ENCODE assay signal across 1 cellular context in the genomic region with DNA sequence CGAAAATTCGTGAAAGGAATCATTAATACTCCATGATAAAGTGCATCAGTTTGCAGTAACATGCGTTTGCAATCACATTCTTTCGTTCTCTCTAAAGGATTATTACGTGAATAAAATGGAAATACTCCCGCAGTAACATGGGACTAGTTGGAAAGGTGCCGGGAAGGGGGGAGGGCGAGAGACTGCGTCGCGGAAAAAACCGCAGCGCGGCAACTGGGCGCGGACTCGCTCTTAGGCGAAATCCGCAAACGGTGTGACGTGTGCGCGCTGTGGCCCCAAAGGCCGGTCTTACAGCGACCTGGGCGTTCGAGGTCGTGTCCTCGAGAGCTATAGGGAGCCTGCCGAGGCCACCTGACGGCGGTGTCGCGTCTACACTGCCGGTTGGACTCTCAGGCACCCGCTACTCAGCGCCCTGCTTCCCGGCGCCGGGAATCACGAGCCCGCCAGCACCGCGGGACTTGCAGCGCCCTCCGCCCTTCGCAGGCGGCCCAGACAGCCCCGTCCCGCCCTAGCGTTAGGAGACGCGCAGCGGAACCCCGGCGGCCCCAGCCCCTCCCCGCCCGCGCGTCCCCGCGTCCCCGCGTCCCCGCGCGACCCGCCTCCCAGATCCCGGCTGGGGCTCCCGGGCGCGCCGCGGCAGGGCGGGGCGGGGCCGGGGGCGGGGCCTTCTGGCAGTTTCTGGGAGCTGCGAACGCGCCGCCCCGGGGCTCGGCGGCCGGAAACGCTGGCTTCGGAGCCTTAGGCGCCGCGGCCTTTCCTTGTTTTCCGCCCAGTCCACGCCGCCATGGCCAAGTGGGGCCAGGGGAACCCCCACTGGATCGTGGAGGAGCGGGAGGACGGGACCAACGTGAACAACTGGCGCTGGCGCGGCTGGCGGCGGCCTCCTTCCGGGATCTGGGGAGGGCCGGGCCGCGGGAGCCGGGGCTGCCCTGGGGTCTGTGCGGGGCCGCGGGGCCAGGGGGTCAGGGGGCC.
TF ChIP-seq lines count a peak whose summit lies in the region.

No MANE protein-coding gene starts in this region.

TF ChIP-seq in HepG2, 621 proteins besides CTCF, POLR2A, EP300 and RAD21 (continued from another document and continues in another):
- TF ChIP-seq, protein P1, sequence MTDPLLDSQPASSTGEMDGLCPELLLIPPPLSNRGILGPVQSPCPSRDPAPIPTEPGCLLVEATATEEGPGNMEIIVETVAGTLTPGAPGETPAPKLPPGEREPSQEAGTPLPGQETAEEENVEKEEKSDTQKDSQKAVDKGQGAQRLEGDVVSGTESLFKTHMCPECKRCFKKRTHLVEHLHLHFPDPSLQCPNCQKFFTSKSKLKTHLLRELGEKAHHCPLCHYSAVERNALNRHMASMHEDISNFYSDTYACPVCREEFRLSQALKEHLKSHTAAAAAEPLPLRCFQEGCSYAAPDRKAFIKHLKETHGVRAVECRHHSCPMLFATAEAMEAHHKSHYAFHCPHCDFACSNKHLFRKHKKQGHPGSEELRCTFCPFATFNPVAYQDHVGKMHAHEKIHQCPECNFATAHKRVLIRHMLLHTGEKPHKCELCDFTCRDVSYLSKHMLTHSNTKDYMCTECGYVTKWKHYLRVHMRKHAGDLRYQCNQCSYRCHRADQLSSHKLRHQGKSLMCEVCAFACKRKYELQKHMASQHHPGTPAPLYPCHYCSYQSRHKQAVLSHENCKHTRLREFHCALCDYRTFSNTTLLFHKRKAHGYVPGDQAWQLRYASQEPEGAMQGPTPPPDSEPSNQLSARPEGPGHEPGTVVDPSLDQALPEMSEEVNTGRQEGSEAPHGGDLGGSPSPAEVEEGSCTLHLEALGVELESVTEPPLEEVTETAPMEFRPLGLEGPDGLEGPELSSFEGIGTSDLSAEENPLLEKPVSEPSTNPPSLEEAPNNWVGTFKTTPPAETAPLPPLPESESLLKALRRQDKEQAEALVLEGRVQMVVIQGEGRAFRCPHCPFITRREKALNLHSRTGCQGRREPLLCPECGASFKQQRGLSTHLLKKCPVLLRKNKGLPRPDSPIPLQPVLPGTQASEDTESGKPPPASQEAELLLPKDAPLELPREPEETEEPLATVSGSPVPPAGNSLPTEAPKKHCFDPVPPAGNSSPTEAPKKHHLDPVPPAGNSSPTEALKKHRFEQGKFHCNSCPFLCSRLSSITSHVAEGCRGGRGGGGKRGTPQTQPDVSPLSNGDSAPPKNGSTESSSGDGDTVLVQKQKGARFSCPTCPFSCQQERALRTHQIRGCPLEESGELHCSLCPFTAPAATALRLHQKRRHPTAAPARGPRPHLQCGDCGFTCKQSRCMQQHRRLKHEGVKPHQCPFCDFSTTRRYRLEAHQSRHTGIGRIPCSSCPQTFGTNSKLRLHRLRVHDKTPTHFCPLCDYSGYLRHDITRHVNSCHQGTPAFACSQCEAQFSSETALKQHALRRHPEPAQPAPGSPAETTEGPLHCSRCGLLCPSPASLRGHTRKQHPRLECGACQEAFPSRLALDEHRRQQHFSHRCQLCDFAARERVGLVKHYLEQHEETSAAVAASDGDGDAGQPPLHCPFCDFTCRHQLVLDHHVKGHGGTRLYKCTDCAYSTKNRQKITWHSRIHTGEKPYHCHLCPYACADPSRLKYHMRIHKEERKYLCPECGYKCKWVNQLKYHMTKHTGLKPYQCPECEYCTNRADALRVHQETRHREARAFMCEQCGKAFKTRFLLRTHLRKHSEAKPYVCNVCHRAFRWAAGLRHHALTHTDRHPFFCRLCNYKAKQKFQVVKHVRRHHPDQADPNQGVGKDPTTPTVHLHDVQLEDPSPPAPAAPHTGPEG (CRISPR knock-in tag; IDR thresholded peaks at IDR 0.05) = peak; percentile 95
- TF ChIP-seq CREM (IDR thresholded peaks at IDR 0.05) (peak; percentile 66), CREM (CRISPR knock-in tag; IDR thresholded peaks at IDR 0.05) (no peak), ZNF660 (CRISPR knock-in tag; IDR thresholded peaks at IDR 0.05; ENCODE audit: borderline replicate concordance, low read depth) (no peak), ZNF292 (CRISPR knock-in tag; IDR thresholded peaks at IDR 0.05; ENCODE audit: borderline replicate concordance, low read depth) (peak; percentile 87; the same call in 1 of the 2 replicates), ZFP41 (CRISPR knock-in tag; IDR thresholded peaks at IDR 0.05; ENCODE audit: borderline replicate concordance) (no peak), MXI1 (IDR thresholded peaks at IDR 0.05; ENCODE audit: borderline replicate concordance, low read depth, low read length) (peak; percentile 69), ZNF136 (CRISPR knock-in tag; IDR thresholded peaks at IDR 0.05; ENCODE audit: low read depth) (peak; percentile 83; the same call in 1 of the 2 replicates), ZSCAN9 (CRISPR knock-in tag; IDR thresholded peaks at IDR 0.05; ENCODE audit: borderline replicate concordance) (peak; percentile 97), ZNF569 (CRISPR knock-in tag; IDR thresholded peaks at IDR 0.05; ENCODE audit: borderline replicate concordance) (peak; percentile 87; the same call in 1 of the 2 replicates), ZNF432 (CRISPR knock-in tag; IDR thresholded peaks at IDR 0.05; ENCODE audit: borderline replicate concordance) (no peak), NR1H2 (CRISPR knock-in tag; IDR thresholded peaks at IDR 0.05; ENCODE audit: borderline replicate concordance, low read depth) (peak; percentile 65; the same call in 1 of the 2 replicates), KLF12 (CRISPR knock-in tag; IDR thresholded peaks at IDR 0.05; ENCODE audit: borderline replicate concordance) (no peak), ZBTB20 (CRISPR knock-in tag; IDR thresholded peaks at IDR 0.05; ENCODE audit: borderline replicate concordance, low read depth) (peak; percentile 61), ZNF556 (CRISPR knock-in tag; IDR thresholded peaks at IDR 0.05; ENCODE audit: borderline replicate concordance) (peak; percentile 88; the same call in 1 of the 2 replicates), ATM (IDR thresholded peaks at IDR 0.05; ENCODE audit: borderline replicate concordance) (no peak), KDM5A (IDR thresholded peaks at IDR 0.05; ENCODE audit: borderline replicate concordance, low read length) (peak; percentile 67; the same call in 1 of the 2 replicates)
- TF ChIP-seq, protein P2, sequence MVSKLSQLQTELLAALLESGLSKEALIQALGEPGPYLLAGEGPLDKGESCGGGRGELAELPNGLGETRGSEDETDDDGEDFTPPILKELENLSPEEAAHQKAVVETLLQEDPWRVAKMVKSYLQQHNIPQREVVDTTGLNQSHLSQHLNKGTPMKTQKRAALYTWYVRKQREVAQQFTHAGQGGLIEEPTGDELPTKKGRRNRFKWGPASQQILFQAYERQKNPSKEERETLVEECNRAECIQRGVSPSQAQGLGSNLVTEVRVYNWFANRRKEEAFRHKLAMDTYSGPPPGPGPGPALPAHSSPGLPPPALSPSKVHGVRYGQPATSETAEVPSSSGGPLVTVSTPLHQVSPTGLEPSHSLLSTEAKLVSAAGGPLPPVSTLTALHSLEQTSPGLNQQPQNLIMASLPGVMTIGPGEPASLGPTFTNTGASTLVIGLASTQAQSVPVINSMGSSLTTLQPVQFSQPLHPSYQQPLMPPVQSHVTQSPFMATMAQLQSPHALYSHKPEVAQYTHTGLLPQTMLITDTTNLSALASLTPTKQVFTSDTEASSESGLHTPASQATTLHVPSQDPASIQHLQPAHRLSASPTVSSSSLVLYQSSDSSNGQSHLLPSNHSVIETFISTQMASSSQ (IDR thresholded peaks at IDR 0.05; ENCODE audit: low read depth) = no peak
- TF ChIP-seq, protein P2 (CRISPR knock-in tag; IDR thresholded peaks at IDR 0.05; ENCODE audit: borderline replicate concordance) = peak; percentile 75
- TF ChIP-seq, protein P3, sequence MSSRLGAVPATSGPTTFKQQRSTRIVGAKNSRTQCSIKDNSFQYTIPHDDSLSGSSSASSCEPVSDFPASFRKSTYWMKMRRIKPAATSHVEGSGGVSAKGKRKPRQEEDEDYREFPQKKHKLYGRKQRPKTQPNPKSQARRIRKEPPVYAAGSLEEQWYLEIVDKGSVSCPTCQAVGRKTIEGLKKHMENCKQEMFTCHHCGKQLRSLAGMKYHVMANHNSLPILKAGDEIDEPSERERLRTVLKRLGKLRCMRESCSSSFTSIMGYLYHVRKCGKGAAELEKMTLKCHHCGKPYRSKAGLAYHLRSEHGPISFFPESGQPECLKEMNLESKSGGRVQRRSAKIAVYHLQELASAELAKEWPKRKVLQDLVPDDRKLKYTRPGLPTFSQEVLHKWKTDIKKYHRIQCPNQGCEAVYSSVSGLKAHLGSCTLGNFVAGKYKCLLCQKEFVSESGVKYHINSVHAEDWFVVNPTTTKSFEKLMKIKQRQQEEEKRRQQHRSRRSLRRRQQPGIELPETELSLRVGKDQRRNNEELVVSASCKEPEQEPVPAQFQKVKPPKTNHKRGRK (CRISPR knock-in tag; IDR thresholded peaks at IDR 0.05) = no peak
- TF ChIP-seq, protein P4, sequence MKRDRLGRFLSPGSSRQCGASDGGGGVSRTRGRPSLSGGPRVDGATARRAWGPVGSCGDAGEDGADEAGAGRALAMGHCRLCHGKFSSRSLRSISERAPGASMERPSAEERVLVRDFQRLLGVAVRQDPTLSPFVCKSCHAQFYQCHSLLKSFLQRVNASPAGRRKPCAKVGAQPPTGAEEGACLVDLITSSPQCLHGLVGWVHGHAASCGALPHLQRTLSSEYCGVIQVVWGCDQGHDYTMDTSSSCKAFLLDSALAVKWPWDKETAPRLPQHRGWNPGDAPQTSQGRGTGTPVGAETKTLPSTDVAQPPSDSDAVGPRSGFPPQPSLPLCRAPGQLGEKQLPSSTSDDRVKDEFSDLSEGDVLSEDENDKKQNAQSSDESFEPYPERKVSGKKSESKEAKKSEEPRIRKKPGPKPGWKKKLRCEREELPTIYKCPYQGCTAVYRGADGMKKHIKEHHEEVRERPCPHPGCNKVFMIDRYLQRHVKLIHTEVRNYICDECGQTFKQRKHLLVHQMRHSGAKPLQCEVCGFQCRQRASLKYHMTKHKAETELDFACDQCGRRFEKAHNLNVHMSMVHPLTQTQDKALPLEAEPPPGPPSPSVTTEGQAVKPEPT (CRISPR knock-in tag; IDR thresholded peaks at IDR 0.05; ENCODE audit: low read depth) = no peak
- TF ChIP-seq, protein P5, sequence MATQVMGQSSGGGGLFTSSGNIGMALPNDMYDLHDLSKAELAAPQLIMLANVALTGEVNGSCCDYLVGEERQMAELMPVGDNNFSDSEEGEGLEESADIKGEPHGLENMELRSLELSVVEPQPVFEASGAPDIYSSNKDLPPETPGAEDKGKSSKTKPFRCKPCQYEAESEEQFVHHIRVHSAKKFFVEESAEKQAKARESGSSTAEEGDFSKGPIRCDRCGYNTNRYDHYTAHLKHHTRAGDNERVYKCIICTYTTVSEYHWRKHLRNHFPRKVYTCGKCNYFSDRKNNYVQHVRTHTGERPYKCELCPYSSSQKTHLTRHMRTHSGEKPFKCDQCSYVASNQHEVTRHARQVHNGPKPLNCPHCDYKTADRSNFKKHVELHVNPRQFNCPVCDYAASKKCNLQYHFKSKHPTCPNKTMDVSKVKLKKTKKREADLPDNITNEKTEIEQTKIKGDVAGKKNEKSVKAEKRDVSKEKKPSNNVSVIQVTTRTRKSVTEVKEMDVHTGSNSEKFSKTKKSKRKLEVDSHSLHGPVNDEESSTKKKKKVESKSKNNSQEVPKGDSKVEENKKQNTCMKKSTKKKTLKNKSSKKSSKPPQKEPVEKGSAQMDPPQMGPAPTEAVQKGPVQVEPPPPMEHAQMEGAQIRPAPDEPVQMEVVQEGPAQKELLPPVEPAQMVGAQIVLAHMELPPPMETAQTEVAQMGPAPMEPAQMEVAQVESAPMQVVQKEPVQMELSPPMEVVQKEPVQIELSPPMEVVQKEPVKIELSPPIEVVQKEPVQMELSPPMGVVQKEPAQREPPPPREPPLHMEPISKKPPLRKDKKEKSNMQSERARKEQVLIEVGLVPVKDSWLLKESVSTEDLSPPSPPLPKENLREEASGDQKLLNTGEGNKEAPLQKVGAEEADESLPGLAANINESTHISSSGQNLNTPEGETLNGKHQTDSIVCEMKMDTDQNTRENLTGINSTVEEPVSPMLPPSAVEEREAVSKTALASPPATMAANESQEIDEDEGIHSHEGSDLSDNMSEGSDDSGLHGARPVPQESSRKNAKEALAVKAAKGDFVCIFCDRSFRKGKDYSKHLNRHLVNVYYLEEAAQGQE (IDR thresholded peaks at IDR 0.05; ENCODE audit: borderline replicate concordance in 1 of 2, low read depth in 1 of 2, low read length in 2 of 2) = peak in 1 of 2 experiments; percentile 74; a peak in 1 of 4 replicates
- TF ChIP-seq, protein P6, sequence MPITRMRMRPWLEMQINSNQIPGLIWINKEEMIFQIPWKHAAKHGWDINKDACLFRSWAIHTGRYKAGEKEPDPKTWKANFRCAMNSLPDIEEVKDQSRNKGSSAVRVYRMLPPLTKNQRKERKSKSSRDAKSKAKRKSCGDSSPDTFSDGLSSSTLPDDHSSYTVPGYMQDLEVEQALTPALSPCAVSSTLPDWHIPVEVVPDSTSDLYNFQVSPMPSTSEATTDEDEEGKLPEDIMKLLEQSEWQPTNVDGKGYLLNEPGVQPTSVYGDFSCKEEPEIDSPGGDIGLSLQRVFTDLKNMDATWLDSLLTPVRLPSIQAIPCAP (CRISPR knock-in tag; IDR thresholded peaks at IDR 0.05; ENCODE audit: low read depth) = 0 out of 2 replicates have a peak, but pooled peaks have one; percentile 20
